1 cellular context compared by ENCODE assay signal in genomic region chr12:48351022-48351708, GRCh38.
TF ChIP-seq lines count a peak whose summit lies in the region.

No MANE protein-coding gene starts in this region.

TF ChIP-seq in K562, 482 proteins besides CTCF, POLR2A, EP300 and RAD21 (continued from another document and continues in another):
- no peak for TF ChIP-seq NFIC (IDR thresholded peaks at IDR 0.05)
- TF ChIP-seq E2F3 (CRISPR knock-in tag; IDR thresholded peaks at IDR 0.05), result peak; percentile 54; the same call in 1 of the 2 replicates
- TF ChIP-seq MYNN (IDR thresholded peaks at IDR 0.05), result no peak
- TF ChIP-seq MYNN (CRISPR knock-in tag; IDR thresholded peaks at IDR 0.05), result no peak
- no peak for TF ChIP-seq U2AF2 (optimal IDR thresholded peaks at IDR 0.05; ENCODE audit: low read depth, low read length)
- peak; percentile 60; the same call in 1 of the 2 replicates for TF ChIP-seq ZNF263 (CRISPR knock-in tag; IDR thresholded peaks at IDR 0.05; ENCODE audit: borderline replicate concordance)
- TF ChIP-seq EP400 (IDR thresholded peaks at IDR 0.05), result peak; percentile 50; the same call in 1 of the 2 replicates
- TF ChIP-seq ZFPM2 (CRISPR knock-in tag; IDR thresholded peaks at IDR 0.05), result no peak
- no peak; the same call in 1 of the 2 replicates for TF ChIP-seq CBFA2T3 (IDR thresholded peaks at IDR 0.05)
- peak; percentile 69; the same call in 1 of the 2 replicates for TF ChIP-seq GATAD2A (IDR thresholded peaks at IDR 0.05)
- 0 out of 2 replicates have a peak, but pooled peaks have one; percentile 19 for TF ChIP-seq ZNF431 (CRISPR knock-in tag; IDR thresholded peaks at IDR 0.05)
- no peak for TF ChIP-seq GATAD2B (IDR thresholded peaks at IDR 0.05; ENCODE audit: borderline replicate concordance)
- TF ChIP-seq JUN (IDR thresholded peaks at IDR 0.05; ENCODE audit: borderline replicate concordance, low read depth, low read length), result 0 out of 2 replicates have a peak, but pooled peaks have one; percentile 28
- TF ChIP-seq JUN (CRISPR knock-in tag; IDR thresholded peaks at IDR 0.05; ENCODE audit: borderline replicate concordance), result no peak
- TF ChIP-seq THAP7 (CRISPR knock-in tag; IDR thresholded peaks at IDR 0.05), result no peak
- TF ChIP-seq LEF1 (IDR thresholded peaks at IDR 0.05), result peak; percentile 41; the same call in 1 of the 2 replicates
- peak; percentile 42 for TF ChIP-seq NCOR1 (IDR thresholded peaks at IDR 0.05)
- 0 out of 2 replicates have a peak, but pooled peaks have one; percentile 21 for TF ChIP-seq ATF4 (CRISPR knock-in tag; IDR thresholded peaks at IDR 0.05)
- TF ChIP-seq RERE (CRISPR knock-in tag; IDR thresholded peaks at IDR 0.05; ENCODE audit: borderline replicate concordance), result no peak
- TF ChIP-seq WHSC1 (IDR thresholded peaks at IDR 0.05; ENCODE audit: low read length), result no peak
- 0 out of 2 replicates have a peak, but pooled peaks have one; percentile 8 for TF ChIP-seq ELF2 (CRISPR knock-in tag; IDR thresholded peaks at IDR 0.05)
- peak; percentile 37; the same call in 1 of the 2 replicates for TF ChIP-seq L3MBTL2 (IDR thresholded peaks at IDR 0.05)
- TF ChIP-seq CXXC5 (CRISPR knock-in tag; IDR thresholded peaks at IDR 0.05), result peak; percentile 86
- TF ChIP-seq GABPA (tag; conservative IDR thresholded peaks at IDR 0.05; ENCODE audit: low read depth), result peak; percentile 76
- TF ChIP-seq JUND (IDR thresholded peaks at IDR 0.05; ENCODE audit: borderline replicate concordance, low read depth, low read length), result peak; percentile 45; the same call in 1 of the 2 replicates
- TF ChIP-seq JUND (tag; IDR thresholded peaks at IDR 0.05; ENCODE audit: borderline replicate concordance, low read depth, low read length), result 0 out of 3 replicates have a peak, but pooled peaks have one; percentile 24
- TF ChIP-seq TAF7 (tag; IDR thresholded peaks at IDR 0.05), result peak; percentile 6; the same call in 1 of the 2 replicates
- peak; percentile 56; the same call in 1 of the 2 replicates for TF ChIP-seq KLF6 (CRISPR knock-in tag; IDR thresholded peaks at IDR 0.05; ENCODE audit: borderline replicate concordance)
- TF ChIP-seq ZNF146 (CRISPR knock-in tag; IDR thresholded peaks at IDR 0.05; ENCODE audit: unreplicated experiment), result no peak
- TF ChIP-seq ZBTB17 (CRISPR knock-in tag; IDR thresholded peaks at IDR 0.05), result 0 out of 2 replicates have a peak, but pooled peaks have one; percentile 57
- 0 out of 2 replicates have a peak, but pooled peaks have one; percentile 38 for TF ChIP-seq NFRKB (IDR thresholded peaks at IDR 0.05; ENCODE audit: low read depth)
- peak; percentile 46 for TF ChIP-seq BRD9 (IDR thresholded peaks at IDR 0.05; ENCODE audit: low read depth, partially characterized antibody)
- peak; percentile 45 for TF ChIP-seq ARID1B (IDR thresholded peaks at IDR 0.05)
- no peak for TF ChIP-seq ADNP (tag; IDR thresholded peaks at IDR 0.05)
- peak; percentile 59; the same call in 1 of the 2 replicates for TF ChIP-seq THAP12 (CRISPR knock-in tag; IDR thresholded peaks at IDR 0.05)
- TF ChIP-seq THRA (IDR thresholded peaks at IDR 0.05), result no peak
- peak; percentile 10 for TF ChIP-seq SAP30 (IDR thresholded peaks at IDR 0.05; ENCODE audit: borderline replicate concordance, insufficient read depth, low read depth, low read length, poor library complexity, severe bottlenecking)
- TF ChIP-seq HDAC3 (IDR thresholded peaks at IDR 0.05; ENCODE audit: borderline replicate concordance, partially characterized antibody), result no peak
- peak; percentile 16; the same call in 1 of the 2 replicates for TF ChIP-seq TOE1 (IDR thresholded peaks at IDR 0.05; ENCODE audit: borderline replicate concordance)
- no peak for TF ChIP-seq TOE1 (CRISPR knock-in tag; IDR thresholded peaks at IDR 0.05; ENCODE audit: borderline replicate concordance, low read depth)
- TF ChIP-seq VEZF1 (CRISPR knock-in tag; IDR thresholded peaks at IDR 0.05), result peak; percentile 91
- 0 out of 2 replicates have a peak, but pooled peaks have one; percentile 33 for TF ChIP-seq ZNF12 (CRISPR knock-in tag; IDR thresholded peaks at IDR 0.05)
- TF ChIP-seq ZSCAN29 (IDR thresholded peaks at IDR 0.05), result peak; percentile 54; the same call in 1 of the 2 replicates
- peak in 1 of 2 experiments; percentile 61; a peak in 1 of 4 replicates for TF ChIP-seq TEAD1 (CRISPR knock-in tag; IDR thresholded peaks at IDR 0.05)
- TF ChIP-seq DPF2 (IDR thresholded peaks at IDR 0.05), result peak; percentile 63
- 0 out of 2 replicates have a peak, but pooled peaks have one; percentile 63 for TF ChIP-seq MTA3 (IDR thresholded peaks at IDR 0.05; ENCODE audit: borderline replicate concordance)
- no peak for TF ChIP-seq FOXP4 (CRISPR knock-in tag; IDR thresholded peaks at IDR 0.05; ENCODE audit: borderline replicate concordance)
- peak in 1 of 2 experiments; percentile 71; a peak in 1 of 4 replicates for TF ChIP-seq MAZ (CRISPR knock-in tag; conservative IDR thresholded peaks at IDR 0.05 in 1 of 2, IDR thresholded peaks at IDR 0.05 in 1 of 2)
- TF ChIP-seq BRCA1 (IDR thresholded peaks at IDR 0.05), result no peak
- TF ChIP-seq BRCA1 (CRISPR knock-in tag; IDR thresholded peaks at IDR 0.05), result no peak
- peak; percentile 75 for TF ChIP-seq RBFOX2 (IDR thresholded peaks at IDR 0.05; ENCODE audit: low read depth, low read length)
- TF ChIP-seq STAG1 (CRISPR knock-in tag; IDR thresholded peaks at IDR 0.05; ENCODE audit: borderline replicate concordance), result no peak
- peak; percentile 37 for TF ChIP-seq HNRNPLL (IDR thresholded peaks at IDR 0.05; ENCODE audit: low read depth, low read length, poor library complexity, severe bottlenecking)
- TF ChIP-seq RHOXF2B (CRISPR knock-in tag; conservative IDR thresholded peaks at IDR 0.05), result no peak
- TF ChIP-seq E4F1 (CRISPR knock-in tag; IDR thresholded peaks at IDR 0.05; ENCODE audit: borderline replicate concordance), result no peak
